ENCODE assay signal across 21 cellular contexts in genomic region chr11:122042981-122043380, GRCh38.
A peak's percentile ranks its signal among the peaks of the same experiment; 100 is the strongest.
DNase-seq lines count a peak whose midpoint lies in the region; ATAC-seq and TF ChIP-seq lines count a peak whose summit lies in the region.
"Had no signal": no experiment of that assay in that cellular context is flagged by ENCODE, and none has a peak within 500 bp of the region (broad histone marks: within the 10 kb centered on the region; RNA-seq: fewer than 3 reads in every experiment).

No MANE protein-coding gene starts in this region.

- peaks cover 2% of the 10 kb centered on the region for H3K27me3 Mint-ChIP-seq in activated CD4-positive, alpha-beta memory T cell treated with anti-CD3 and anti-CD28 coated beads for 36 hours

- H3K9ac ChIP-seq in IMR-90 (ENCODE audit: low read depth, low read length) (no peak overlapping the region), skeletal muscle satellite cell (ENCODE audit: low read depth, low read length) (peak overlapping the region; percentile 65)
- H3K9ac ChIP-seq: KMS-11 had no signal

- peak overlapping the region; percentile 74 to 79; a peak in 3 of 4 replicates for H4K8ac ChIP-seq in IMR-90 (ENCODE audit: low read depth in 2 of 2, low read length in 2 of 2)

- H3K9me3 ChIP-seq in IMR-90 (ENCODE audit: control insufficient read depth, insufficient read depth, low read length) (no peaks in the 10 kb centered on the region), skeletal muscle satellite cell (replicated peaks; ENCODE audit: low read length) (no peaks in the 10 kb centered on the region)
- H3K9me3 ChIP-seq: A549, BE2C had no signal

- H3K56ac ChIP-seq in IMR-90 (ENCODE audit: extremely low read depth, insufficient read depth, low read length): peak overlapping the region; percentile 72; the same call in 1 of the 2 replicates

- peaks cover 10 to 41% of the 10 kb centered on the region in 2 experiments for H3K79me1 ChIP-seq in IMR-90 (ENCODE audit: low read depth in 1 of 2, low read length in 2 of 2)

- H3K4ac ChIP-seq in IMR-90 (ENCODE audit: low read depth, low read length): peak overlapping the region; percentile 97; the same call in 1 of the 2 replicates

- H3K9me1 ChIP-seq in IMR-90 (ENCODE audit: insufficient read depth, low read length): peaks cover 7% of the 10 kb centered on the region; the same call in 1 of the 2 replicates

- H3K4me2 ChIP-seq in IMR-90 (ENCODE audit: low read depth, low read length): peak overlapping the region; percentile 19; the same call in 1 of the 2 replicates
- H3K4me2 ChIP-seq in skeletal muscle satellite cell (ENCODE audit: low read length): no peak overlapping the region
- H3K4me2 ChIP-seq: A549, KMS-11 had no signal

- H2BK20ac ChIP-seq in IMR-90 (ENCODE audit: low read depth, low read length): peak overlapping the region; percentile 98; the same call in 1 of the 2 replicates

- H3K4me3 Mint-ChIP-seq in activated CD4-positive, alpha-beta memory T cell treated with anti-CD3 and anti-CD28 coated beads for 36 hours: no peak overlapping the region
- H3K4me3 Mint-ChIP-seq: IgD-negative memory B cell had no signal

- H3K9me3 Mint-ChIP-seq in activated CD4-positive, alpha-beta memory T cell treated with anti-CD3 and anti-CD28 coated beads for 36 hours: peaks cover 2% of the 10 kb centered on the region

- peak overlapping the region; percentile 97 for H2BK5ac ChIP-seq in IMR-90 (ENCODE audit: low read depth, low read length, poor library complexity, severe bottlenecking)

- H3K23ac ChIP-seq in IMR-90 (ENCODE audit: low read depth, low read length): peak overlapping the region; percentile 85; the same call in 1 of the 2 replicates

- H3K4me1 ChIP-seq in IMR-90 (ENCODE audit: control insufficient read depth, insufficient read depth, low read length): peaks cover 22% of the 10 kb centered on the region
- H3K4me1 ChIP-seq in skeletal muscle satellite cell (ENCODE audit: control insufficient read depth, insufficient read depth, low read length): peaks cover 53% of the 10 kb centered on the region
- H3K4me1 ChIP-seq: A549, BE2C had no signal

- no peak overlapping the region for H2AK9ac ChIP-seq in IMR-90 (replicated peaks; ENCODE audit: low read depth, low read length, poor library complexity)

- no peak overlapping the region for H3K27ac Mint-ChIP-seq in activated CD4-positive, alpha-beta memory T cell treated with anti-CD3 and anti-CD28 coated beads for 36 hours
- H3K27ac Mint-ChIP-seq: IgD-negative memory B cell had no signal

- CTCF ChIA-PET in IMR-90 (lab: Yijun Ruan, JAX): interaction anchor here (0.7 kb wide), 1 partner anchor 716 kb away, joined by 3 read pairs; no protein-coding TSS in a partner anchor
- CTCF ChIA-PET in activated CD4-positive, alpha-beta memory T cell treated with anti-CD3 and anti-CD28 coated beads for 36 hours (lab: Charles Lee): no interaction called here

- H3K36me3 Mint-ChIP-seq in activated CD4-positive, alpha-beta memory T cell treated with anti-CD3 and anti-CD28 coated beads for 36 hours: no peaks in the 10 kb centered on the region
- H3K36me3 Mint-ChIP-seq: IgD-negative memory B cell had no signal

- TF ChIP-seq CTCF in IMR-90 (conservative IDR thresholded peaks at IDR 0.05; ENCODE audit: low read depth, low read length): no peak

- POLR2A ChIA-PET in IMR-90 (lab: Charles Lee; ENCODE audit: unreplicated experiment): interaction anchor here (0.6 kb wide), 1 partner anchor 167 kb away, joined by 3 read pairs; no protein-coding TSS in a partner anchor
- POLR2A ChIA-PET in activated CD4-positive, alpha-beta memory T cell treated with anti-CD3 and anti-CD28 coated beads for 36 hours (lab: Charles Lee): no interaction called here

- H3K18ac ChIP-seq in IMR-90 (ENCODE audit: low read depth, low read length): peak overlapping the region; percentile 98; the same call in 1 of the 2 replicates

- H3K27me3 ChIP-seq in IMR-90 (ENCODE audit: control insufficient read depth, insufficient read depth, low read length) (no peaks in the 10 kb centered on the region), skeletal muscle satellite cell (ENCODE audit: control insufficient read depth, insufficient read depth, low read length) (no peaks in the 10 kb centered on the region)
- H3K27me3 ChIP-seq: BE2C had no signal

- DNase-seq in EL: peak; percentile 70
- DNase-seq in IMR-90: peak; percentile 25
- DNase-seq in fibroblast of peridontal ligament (ENCODE audit: extremely low read depth): peak; percentile 54
- no peak for DNase-seq in activated CD4-positive, alpha-beta memory T cell treated with anti-CD3 and anti-CD28 coated beads for 36 hours
- no peak for DNase-seq in ACHN
- DNase-seq: BE2C, DMS153, DND-41, NCI-H1048, NCI-H1417, NCI-H1694, NCI-H2029 treated with DMSO at 0.1 percent for 48 hours, NCI-H69, Right ventricle myocardium superior, RPMI8226 had no signal

- BruUV-seq in IMR-90 (replicated peaks; lab: Mats Ljungman, UMichigan): no TSS peak

- H3K36me3 ChIP-seq in IMR-90 (ENCODE audit: control insufficient read depth, insufficient read depth, low read length) (no peaks in the 10 kb centered on the region), skeletal muscle satellite cell (ENCODE audit: insufficient read depth, low read length) (no peaks in the 10 kb centered on the region)
- H3K36me3 ChIP-seq: BE2C had no signal

- no peak for TF ChIP-seq RAD21 in IMR-90 (IDR thresholded peaks at IDR 0.05; ENCODE audit: low read length)

- no peaks in the 10 kb centered on the region for H4K20me1 ChIP-seq in IMR-90 (ENCODE audit: insufficient read depth, low read length)

- H2AK5ac ChIP-seq in IMR-90 (ENCODE audit: low read depth, low read length): no peak overlapping the region

- peak overlapping the region; percentile 99; the same call in 1 of the 2 replicates for H4K5ac ChIP-seq in IMR-90 (ENCODE audit: low read depth, low read length)

- H3K4me3 ChIP-seq in IMR-90 (ENCODE audit: insufficient read depth, low read depth, low read length) (no peak overlapping the region), skeletal muscle satellite cell (ENCODE audit: low read length) (no peak overlapping the region)
- H3K4me3 ChIP-seq: A549, SK-N-MC had no signal

- no peak overlapping the region for H2AFZ ChIP-seq in IMR-90 (replicated peaks; ENCODE audit: low read length, poor library complexity)

- no peak overlapping the region for H3K27ac ChIP-seq in IMR-90 (ENCODE audit: insufficient read depth, low read length)
- H3K27ac ChIP-seq: A549, KMS-11, SK-N-MC had no signal

- no peak for ATAC-seq in IMR-90 (ENCODE audit: low read depth)
- no peak for ATAC-seq in GM19324 (IDR thresholded peaks at IDR 0.05; ENCODE audit: low FRiP score, unreplicated experiment)
- ATAC-seq: A549 had no signal

- dilution Hi-C loops in IMR-90 (cut with HindIII; ENCODE audit: low sequenced_read_pairs, unreplicated experiment): no loop called here

- no peak overlapping the region for H2BK15ac ChIP-seq in IMR-90 (ENCODE audit: low read depth, low read length)

- H3K4me1 Mint-ChIP-seq in activated CD4-positive, alpha-beta memory T cell treated with anti-CD3 and anti-CD28 coated beads for 36 hours (ENCODE audit: low read depth): no peaks in the 10 kb centered on the region
- H3K4me1 Mint-ChIP-seq: IgD-negative memory B cell had no signal

- H3K14ac ChIP-seq in IMR-90 (replicated peaks; ENCODE audit: low read depth, low read length): peak overlapping the region; percentile 86; the same call in 1 of the 2 replicates

- 0 out of 2 replicates have a peak overlapping the region, but pooled peaks have one; percentile 31 for H4K91ac ChIP-seq in IMR-90 (ENCODE audit: insufficient read depth, low read depth, low read length)

- WGBS in IMR-90 (ENCODE audit: extremely low coverage in 2 of 2, insufficient read length in 1 of 2), 2 experiments: no CpG with 5 or more reads among the region's 7 CpGs

- intact Hi-C loops in IMR-90 (cut with micrococcal nuclease): loop anchor here (10.0 kb wide), 1 partner anchor 462 kb away; no protein-coding TSS in a partner anchor
- intact Hi-C loops in activated CD4-positive, alpha-beta memory T cell treated with anti-CD3 and anti-CD28 coated beads for 36 hours (cut with micrococcal nuclease): no loop called here

- in situ Hi-C loops in IMR-90 (cut with MboI; ENCODE audit: low sequenced_read_pairs) (no loop called here), ACHN (cut with HindIII; ENCODE audit: low pct_ligation_motif_present, low pct_unique_long_range_greater_than_20kb, low sequenced_read_pairs) (no loop called here)

- no peak for TF ChIP-seq POLR2A in IMR-90 (IDR thresholded peaks at IDR 0.05; ENCODE audit: low read depth, low read length)

- H2BK120ac ChIP-seq in IMR-90 (ENCODE audit: low read depth, low read length): peak overlapping the region; percentile 94

TF ChIP-seq in IMR-90, 13 proteins besides CTCF, POLR2A, EP300 and RAD21 (continues in another document):
- TF ChIP-seq BHLHE40 (IDR thresholded peaks at IDR 0.05; ENCODE audit: low read depth, low read length) (no peak), USF2 (IDR thresholded peaks at IDR 0.05; ENCODE audit: low read depth, low read length) (no peak), MAZ (IDR thresholded peaks at IDR 0.05; ENCODE audit: borderline replicate concordance, low read depth, low read length) (no peak), ELK1 (IDR thresholded peaks at IDR 0.05; ENCODE audit: borderline replicate concordance, low read depth, low read length) (no peak), CHD1 (IDR thresholded peaks at IDR 0.05; ENCODE audit: low read depth, low read length) (no peak), CEBPB (IDR thresholded peaks at IDR 0.05; ENCODE audit: low read depth, low read length) (no peak), MXI1 (IDR thresholded peaks at IDR 0.05; ENCODE audit: borderline replicate concordance, low read depth, low read length) (no peak), SMC3 (IDR thresholded peaks at IDR 0.05; ENCODE audit: low read depth, low read length) (no peak), RFX5 (IDR thresholded peaks at IDR 0.05; ENCODE audit: low read depth, low read length) (no peak), FOS (IDR thresholded peaks at IDR 0.05; ENCODE audit: low read depth, low read length) (no peak)

Comparison
In these comparisons a context has a peak if more than half of its experiments do, and no peak if none do; other contexts are left out.
1. DNase-seq: peak in EL (single experiment), IMR-90 (single experiment) and fibroblast of peridontal ligament (single experiment); none in activated CD4-positive, alpha-beta memory T cell treated with anti-CD3 and anti-CD28 coated beads for 36 hours (single experiment) and ACHN (single experiment).